In the genomic region with DNA sequence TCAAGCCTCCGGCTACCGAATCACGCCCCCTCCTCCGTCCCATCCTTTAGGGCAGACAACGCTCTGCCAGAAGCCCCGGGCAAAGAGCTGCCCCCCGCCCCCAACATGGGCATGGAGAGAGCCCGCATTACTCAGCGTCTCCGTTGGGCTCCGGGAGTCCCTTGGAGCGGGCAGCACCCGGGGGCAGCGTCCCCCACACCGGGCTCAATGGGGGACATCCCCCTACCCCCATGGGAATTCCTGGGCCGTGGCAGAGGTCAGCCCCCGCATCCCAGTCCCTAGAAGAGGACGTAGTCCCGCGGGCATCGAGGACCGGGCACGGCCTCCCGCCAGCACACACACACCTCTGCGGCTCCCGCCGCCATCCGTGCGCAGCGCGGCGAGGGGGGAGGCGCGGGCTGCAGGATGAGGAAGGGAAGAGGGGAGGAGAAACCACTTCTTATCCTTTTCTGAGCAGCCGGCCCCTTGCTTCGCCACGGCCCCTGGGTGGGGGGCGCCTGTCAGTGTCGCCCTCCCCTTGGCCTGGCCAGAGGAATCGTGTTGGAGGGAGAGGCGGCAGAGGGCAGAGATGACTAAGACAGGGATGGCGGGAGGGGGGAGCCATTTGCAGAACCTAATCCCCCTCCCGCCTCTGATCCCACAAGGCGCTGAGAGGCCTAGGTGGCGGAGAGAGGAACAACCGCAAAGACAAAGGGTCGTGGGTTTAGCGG, we compare ENCODE assay signal across 8 cellular contexts. TPM values are rescaled to one million over a fixed set of nuclear protein-coding genes. Genes with fewer than 3 reads are reported as not detected.
DNase-seq lines count a peak whose midpoint lies in the region; ATAC-seq and TF ChIP-seq lines count a peak whose summit lies in the region.

No MANE protein-coding gene starts in this region.

- no peak overlapping the region for H3K4me3 ChIP-seq in CD4-positive, CD25-positive, alpha-beta regulatory T cell (ENCODE audit: low read depth, low read length)
- H3K4me3 ChIP-seq in HFF-Myc (replicated peaks; ENCODE audit: low read depth, low read length) (peak overlapping the region; percentile 90), liver (ENCODE audit: low read depth in 1 of 3, low read length in 3 of 3) (peak overlapping the region in 2 of 3 donors; percentile 37 to 53), tibial artery (peak overlapping the region; percentile 44 to 55)

- no peak for ATAC-seq in CD4-positive, CD25-positive, alpha-beta regulatory T cell (ENCODE audit: low read depth in 2 of 2)
- ATAC-seq in HG02678 (IDR thresholded peaks at IDR 0.05; ENCODE audit: unreplicated experiment): no peak

- peaks cover 38% of the 10 kb centered on the region for H3K27me3 Mint-ChIP-seq in CD4-positive, CD25-positive, alpha-beta regulatory T cell

- H3K27me3 ChIP-seq in CD4-positive, CD25-positive, alpha-beta regulatory T cell (ENCODE audit: control insufficient read depth, insufficient read depth, low read length): peaks cover 2% of the 10 kb centered on the region
- H3K27me3 ChIP-seq in liver (ENCODE audit: control insufficient read depth in 4 of 4, insufficient read depth in 4 of 4, low read length in 3 of 4) (no peaks in the 10 kb centered on the region), tibial artery (peaks cover 4 to 35% of the 10 kb centered on the region in 2 donors)

- 6% methylated on average over 48 of the region's 48 CpGs for WGBS in liver

- TF ChIP-seq CTCF in HFF-Myc (IDR thresholded peaks at IDR 0.05; ENCODE audit: low read depth, low read length, missing control alignments): no peak
- no peak for TF ChIP-seq CTCF in liver (IDR thresholded peaks at IDR 0.05; ENCODE audit: low read depth, low read length, missing input control)
- no peak for TF ChIP-seq CTCF in tibial artery (IDR thresholded peaks at IDR 0.05)

- no peaks in the 10 kb centered on the region for H3K36me3 ChIP-seq in CD4-positive, CD25-positive, alpha-beta regulatory T cell (ENCODE audit: control insufficient read depth, insufficient read depth, low read length)
- H3K36me3 ChIP-seq in liver (ENCODE audit: control insufficient read depth in 4 of 4, insufficient read depth in 3 of 4, low read depth in 1 of 4, low read length in 3 of 4) (no peaks in the 10 kb centered on the region), tibial artery (no peaks in the 10 kb centered on the region)

- H3K27ac ChIP-seq in CD4-positive, CD25-positive, alpha-beta regulatory T cell (ENCODE audit: insufficient read depth, low read length, poor library complexity, severe bottlenecking): no peak overlapping the region
- H3K27ac ChIP-seq in cingulate gyrus (ENCODE audit: low read depth, low read length): peak overlapping the region; percentile 69
- H3K27ac ChIP-seq in liver (ENCODE audit: low read depth in 1 of 2, low read length in 2 of 2): peak overlapping the region; percentile 33 to 53
- peak overlapping the region; percentile 23 to 34 for H3K27ac ChIP-seq in tibial artery

- peaks cover 16% of the 10 kb centered on the region for H3K4me1 ChIP-seq in CD4-positive, CD25-positive, alpha-beta regulatory T cell (ENCODE audit: control insufficient read depth, insufficient read depth, low read length, poor library complexity, severe bottlenecking)
- peaks cover 3 to 37% (median 25%) of the 10 kb centered on the region in 4 donors for H3K4me1 ChIP-seq in liver (ENCODE audit: control insufficient read depth in 4 of 4, insufficient read depth in 4 of 4, low read length in 3 of 4)
- H3K4me1 ChIP-seq in tibial artery: peaks cover 0 to 21% (median 13%) of the 10 kb centered on the region in 4 donors

- no peak overlapping the region for H3K9ac ChIP-seq in liver (ENCODE audit: low read depth in 1 of 2, low read length in 2 of 2)

- no peaks in the 10 kb centered on the region for H3K36me3 Mint-ChIP-seq in CD4-positive, CD25-positive, alpha-beta regulatory T cell

- H3K4me1 Mint-ChIP-seq in CD4-positive, CD25-positive, alpha-beta regulatory T cell: peaks cover 2 to 17% (median 6%) of the 10 kb centered on the region in 4 donors

- peak in 1 of 3 donors; percentile 12 for DNase-seq in CD4-positive, CD25-positive, alpha-beta regulatory T cell
- DNase-seq in HFF-Myc (ENCODE audit: extremely low read depth, low read depth) (no peak), OCI-M1 (lab: John Stamatoyannopoulos, UW) (peak; percentile 75), tibial artery (peak in 1 of 2 donors; percentile 54), pons (ENCODE audit: low spot score) (no peak)

- no peaks in the 10 kb centered on the region for H3K9me3 ChIP-seq in CD4-positive, CD25-positive, alpha-beta regulatory T cell (ENCODE audit: control insufficient read depth in 2 of 2, low read length in 2 of 2)
- H3K9me3 ChIP-seq in liver (ENCODE audit: control insufficient read depth in 4 of 4, low read length in 3 of 4) (no peaks in the 10 kb centered on the region), tibial artery (no peaks in the 10 kb centered on the region)

- H3K4me3 Mint-ChIP-seq in CD4-positive, CD25-positive, alpha-beta regulatory T cell: peak overlapping the region; percentile 22 to 86 (median 68)

- no peak for TF ChIP-seq RAD21 in liver (IDR thresholded peaks at IDR 0.05)

- H3K9me3 Mint-ChIP-seq in CD4-positive, CD25-positive, alpha-beta regulatory T cell: no peaks in the 10 kb centered on the region

- H3K27ac Mint-ChIP-seq in CD4-positive, CD25-positive, alpha-beta regulatory T cell: peak overlapping the region in 1 of 3 donors; percentile 79

- intact Hi-C loops in tibial artery (cut with DNase I; ENCODE audit: low total_unique reads): no loop called here

TF ChIP-seq in liver, 16 proteins besides CTCF, POLR2A, EP300 and RAD21:
- TF ChIP-seq, protein P1, sequence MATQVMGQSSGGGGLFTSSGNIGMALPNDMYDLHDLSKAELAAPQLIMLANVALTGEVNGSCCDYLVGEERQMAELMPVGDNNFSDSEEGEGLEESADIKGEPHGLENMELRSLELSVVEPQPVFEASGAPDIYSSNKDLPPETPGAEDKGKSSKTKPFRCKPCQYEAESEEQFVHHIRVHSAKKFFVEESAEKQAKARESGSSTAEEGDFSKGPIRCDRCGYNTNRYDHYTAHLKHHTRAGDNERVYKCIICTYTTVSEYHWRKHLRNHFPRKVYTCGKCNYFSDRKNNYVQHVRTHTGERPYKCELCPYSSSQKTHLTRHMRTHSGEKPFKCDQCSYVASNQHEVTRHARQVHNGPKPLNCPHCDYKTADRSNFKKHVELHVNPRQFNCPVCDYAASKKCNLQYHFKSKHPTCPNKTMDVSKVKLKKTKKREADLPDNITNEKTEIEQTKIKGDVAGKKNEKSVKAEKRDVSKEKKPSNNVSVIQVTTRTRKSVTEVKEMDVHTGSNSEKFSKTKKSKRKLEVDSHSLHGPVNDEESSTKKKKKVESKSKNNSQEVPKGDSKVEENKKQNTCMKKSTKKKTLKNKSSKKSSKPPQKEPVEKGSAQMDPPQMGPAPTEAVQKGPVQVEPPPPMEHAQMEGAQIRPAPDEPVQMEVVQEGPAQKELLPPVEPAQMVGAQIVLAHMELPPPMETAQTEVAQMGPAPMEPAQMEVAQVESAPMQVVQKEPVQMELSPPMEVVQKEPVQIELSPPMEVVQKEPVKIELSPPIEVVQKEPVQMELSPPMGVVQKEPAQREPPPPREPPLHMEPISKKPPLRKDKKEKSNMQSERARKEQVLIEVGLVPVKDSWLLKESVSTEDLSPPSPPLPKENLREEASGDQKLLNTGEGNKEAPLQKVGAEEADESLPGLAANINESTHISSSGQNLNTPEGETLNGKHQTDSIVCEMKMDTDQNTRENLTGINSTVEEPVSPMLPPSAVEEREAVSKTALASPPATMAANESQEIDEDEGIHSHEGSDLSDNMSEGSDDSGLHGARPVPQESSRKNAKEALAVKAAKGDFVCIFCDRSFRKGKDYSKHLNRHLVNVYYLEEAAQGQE (IDR thresholded peaks at IDR 0.05): no peak
- TF ChIP-seq, protein P2, sequence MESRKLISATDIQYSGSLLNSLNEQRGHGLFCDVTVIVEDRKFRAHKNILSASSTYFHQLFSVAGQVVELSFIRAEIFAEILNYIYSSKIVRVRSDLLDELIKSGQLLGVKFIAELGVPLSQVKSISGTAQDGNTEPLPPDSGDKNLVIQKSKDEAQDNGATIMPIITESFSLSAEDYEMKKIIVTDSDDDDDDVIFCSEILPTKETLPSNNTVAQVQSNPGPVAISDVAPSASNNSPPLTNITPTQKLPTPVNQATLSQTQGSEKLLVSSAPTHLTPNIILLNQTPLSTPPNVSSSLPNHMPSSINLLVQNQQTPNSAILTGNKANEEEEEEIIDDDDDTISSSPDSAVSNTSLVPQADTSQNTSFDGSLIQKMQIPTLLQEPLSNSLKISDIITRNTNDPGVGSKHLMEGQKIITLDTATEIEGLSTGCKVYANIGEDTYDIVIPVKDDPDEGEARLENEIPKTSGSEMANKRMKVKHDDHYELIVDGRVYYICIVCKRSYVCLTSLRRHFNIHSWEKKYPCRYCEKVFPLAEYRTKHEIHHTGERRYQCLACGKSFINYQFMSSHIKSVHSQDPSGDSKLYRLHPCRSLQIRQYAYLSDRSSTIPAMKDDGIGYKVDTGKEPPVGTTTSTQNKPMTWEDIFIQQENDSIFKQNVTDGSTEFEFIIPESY (IDR thresholded peaks at IDR 0.05): no peak
- TF ChIP-seq NR2F2 (IDR thresholded peaks at IDR 0.05) (no peak), TAF1 (conservative IDR thresholded peaks at IDR 0.05) (no peak), YY1 (IDR thresholded peaks at IDR 0.05) (no peak)
- TF ChIP-seq, protein P3, sequence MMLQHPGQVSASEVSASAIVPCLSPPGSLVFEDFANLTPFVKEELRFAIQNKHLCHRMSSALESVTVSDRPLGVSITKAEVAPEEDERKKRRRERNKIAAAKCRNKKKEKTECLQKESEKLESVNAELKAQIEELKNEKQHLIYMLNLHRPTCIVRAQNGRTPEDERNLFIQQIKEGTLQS (IDR thresholded peaks at IDR 0.05): no peak
- TF ChIP-seq, protein P4, sequence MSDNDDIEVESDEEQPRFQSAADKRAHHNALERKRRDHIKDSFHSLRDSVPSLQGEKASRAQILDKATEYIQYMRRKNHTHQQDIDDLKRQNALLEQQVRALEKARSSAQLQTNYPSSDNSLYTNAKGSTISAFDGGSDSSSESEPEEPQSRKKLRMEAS (IDR thresholded peaks at IDR 0.05): no peak

RNA-seq across cellular contexts. Expression of a gene that starts 0.8 kb away (rescaled TPM):
- total RNA-seq in CD4-positive, CD25-positive, alpha-beta regulatory T cell: 1.5 TPM
- polyA plus RNA-seq in CD4-positive, CD25-positive, alpha-beta regulatory T cell: not detected
- total RNA-seq in liver: 1 to 10 TPM; 1.6 to 5.9 TPM
- under 1 TPM; 0.29 to 0.68 TPM for polyA plus RNA-seq in liver

RNA-seq across cellular contexts. Expression of a gene that starts 12.6 kb away (rescaled TPM):
- 128 TPM for total RNA-seq in CD4-positive, CD25-positive, alpha-beta regulatory T cell
- polyA plus RNA-seq in CD4-positive, CD25-positive, alpha-beta regulatory T cell: 1 to 10 TPM; 7.2 to 9.3 (median 8.0) TPM
- total RNA-seq in liver: 10 to 100 TPM; 12.5 to 15.5 TPM
- polyA plus RNA-seq in liver: 10 to 100 TPM; 13.6 to 13.8 TPM

RNA-seq across cellular contexts. Expression of a gene that starts 43.9 kb away (rescaled TPM):
- total RNA-seq in CD4-positive, CD25-positive, alpha-beta regulatory T cell: 70.9 TPM
- 100 to 1,000 TPM; 111 to 176 (median 128) TPM for polyA plus RNA-seq in CD4-positive, CD25-positive, alpha-beta regulatory T cell
- 10 to 100 TPM; 13.4 to 23.6 TPM for total RNA-seq in liver
- 10 to 100 TPM; 41.1 to 42.1 TPM for polyA plus RNA-seq in liver

RNA-seq across cellular contexts. Expression of a gene that starts 54.7 kb away (rescaled TPM):
- total RNA-seq in CD4-positive, CD25-positive, alpha-beta regulatory T cell: 0.94 TPM
- not detected for polyA plus RNA-seq in CD4-positive, CD25-positive, alpha-beta regulatory T cell
- 1 to 10 TPM; 7.0 to 10.0 TPM for total RNA-seq in liver
- polyA plus RNA-seq in liver: 10 to 100 TPM; 10.8 to 64.5 TPM
